In genomic region chr17:42436401-42436800, GRCh38 we compare ENCODE assay signal across 9 cellular contexts. TPM values are rescaled to one million over a fixed set of nuclear protein-coding genes. Genes with fewer than 3 reads are reported as not detected.
A peak's percentile ranks its signal among the peaks of the same experiment; 100 is the strongest.
DNase-seq lines count a peak whose midpoint lies in the region; ATAC-seq, FAIRE-seq and TF ChIP-seq lines count a peak whose summit lies in the region.
"Had no signal": no experiment of that assay in that cellular context is flagged by ENCODE, and none has a peak within 500 bp of the region (broad histone marks: within the 10 kb centered on the region; RNA-seq: fewer than 3 reads in every experiment).

No MANE protein-coding gene starts in this region.

- peak overlapping the region; percentile 28 for H2AFZ ChIP-seq in astrocyte (ENCODE audit: low read depth, low read length)

- H3K4me1 ChIP-seq in astrocyte (ENCODE audit: insufficient read depth, low read length) = peaks cover 8% of the 10 kb centered on the region
- H3K4me1 ChIP-seq in small intestine (ENCODE audit: control insufficient read depth in 2 of 2, insufficient read depth in 1 of 2, low read depth in 1 of 2, low read length in 1 of 2) = no peaks in the 10 kb centered on the region

- no peaks in the 10 kb centered on the region for H3K36me3 Mint-ChIP-seq in astrocyte (ENCODE audit: low read depth, unreplicated experiment)
- H3K36me3 Mint-ChIP-seq in activated CD4-positive, alpha-beta T cell treated with anti-CD3 and anti-CD28 coated beads for 36 hours (ENCODE audit: low read depth) = no peaks in the 10 kb centered on the region

- H3K27ac ChIP-seq in astrocyte (ENCODE audit: low read depth, low read length) = peak overlapping the region; percentile 74
- peak overlapping the region; percentile 11 to 32 for H3K27ac ChIP-seq in small intestine (ENCODE audit: low read depth in 1 of 2, low read length in 1 of 2)
- no peak overlapping the region for H3K27ac ChIP-seq in substantia nigra (ENCODE audit: low read depth, low read length, poor library complexity, severe bottlenecking)

- CTCF ChIA-PET in activated CD4-positive, alpha-beta T cell treated with anti-CD3 and anti-CD28 coated beads for 36 hours (lab: Charles Lee) = interaction anchor here (0.6 to 1.5 kb wide), 3 partner anchors 8 to 261 kb away, joined by 3 read pairs; no protein-coding TSS in a partner anchor

- no peaks in the 10 kb centered on the region for H3K9me3 Mint-ChIP-seq in astrocyte (ENCODE audit: unreplicated experiment)
- no peaks in the 10 kb centered on the region for H3K9me3 Mint-ChIP-seq in activated CD4-positive, alpha-beta T cell treated with anti-CD3 and anti-CD28 coated beads for 36 hours (ENCODE audit: low read depth)

- WGBS in small intestine, 3 donors = 47 to 74% (median 71%) methylated on average over 6 of the region's 6 CpGs

- DNase-seq in ELR (ENCODE audit: low read depth) = peak; percentile 87
- DNase-seq in astrocyte (ENCODE audit: low read depth) = peak; percentile 98
- DNase-seq in left cardiac atrium = peak; percentile 50
- DNase-seq in small intestine = no peak
- no peak for DNase-seq in substantia nigra (lab: John Stamatoyannopoulos, UW)
- DNase-seq in NCI-H1694 (lab: John Stamatoyannopoulos, UW) = no peak
- no peak for DNase-seq in activated CD4-positive, alpha-beta T cell treated with anti-CD3 and anti-CD28 coated beads, Interleukin-2, amount 50 U/mL, for 48 hours
- DNase-seq in activated CD4-positive, alpha-beta T cell treated with anti-CD3 and anti-CD28 coated beads for 36 hours = no peak
- DNase-seq: NK-92 treated with Interleukin-12 subunit alpha and Interleukin-12 subunit beta, amount 100 ng/mL, for 24 hours had no signal

- intact Hi-C loops in left cardiac atrium (cut with DNase I) = no loop called here
- intact Hi-C loops in activated CD4-positive, alpha-beta T cell treated with anti-CD3 and anti-CD28 coated beads for 36 hours (cut with DNase I, micrococcal nuclease) = no loop called here

- no peak for TF ChIP-seq CTCF in astrocyte (IDR thresholded peaks at IDR 0.05; ENCODE audit: insufficient read depth, low read depth, low read length)

- no peaks in the 10 kb centered on the region for H4K20me1 ChIP-seq in astrocyte (ENCODE audit: insufficient read depth, low read length)

- ATAC-seq in left cardiac atrium = peak; percentile 90 to 96
- no peak for ATAC-seq in activated CD4-positive, alpha-beta T cell treated with anti-CD3 and anti-CD28 coated beads for 36 hours

- H3K9me3 ChIP-seq in astrocyte (ENCODE audit: insufficient read depth, low read depth, low read length) (no peaks in the 10 kb centered on the region), small intestine (ENCODE audit: control insufficient read depth, low read depth) (no peaks in the 10 kb centered on the region)

- H3K4me2 ChIP-seq in astrocyte (ENCODE audit: low read length) = peak overlapping the region; percentile 62

- H3K27me3 Mint-ChIP-seq in astrocyte (ENCODE audit: low read depth, unreplicated experiment) = no peaks in the 10 kb centered on the region
- peaks cover 5% of the 10 kb centered on the region for H3K27me3 Mint-ChIP-seq in activated CD4-positive, alpha-beta T cell treated with anti-CD3 and anti-CD28 coated beads for 36 hours

- peak overlapping the region; percentile 31 for H3K4me3 Mint-ChIP-seq in astrocyte (ENCODE audit: unreplicated experiment)
- no peak overlapping the region for H3K4me3 Mint-ChIP-seq in activated CD4-positive, alpha-beta T cell treated with anti-CD3 and anti-CD28 coated beads for 36 hours

- FAIRE-seq in astrocyte (lab: Jason Lieb, UNC) (peak; percentile 45), small intestine (lab: Jason Lieb, UNC) (no peak)

- H3K4me3 ChIP-seq in astrocyte (ENCODE audit: insufficient read depth, low read depth, low read length) (no peak overlapping the region), small intestine (ENCODE audit: low read depth in 1 of 2, low read length in 2 of 2) (no peak overlapping the region)

- peak overlapping the region; percentile 44 for H3K27ac Mint-ChIP-seq in astrocyte (ENCODE audit: unreplicated experiment)
- no peak overlapping the region for H3K27ac Mint-ChIP-seq in activated CD4-positive, alpha-beta T cell treated with anti-CD3 and anti-CD28 coated beads for 36 hours

- H3K9ac ChIP-seq in astrocyte (ENCODE audit: low read length) = peak overlapping the region; percentile 47

- H3K27me3 ChIP-seq in astrocyte (ENCODE audit: insufficient read depth, low read length) = no peaks in the 10 kb centered on the region
- H3K27me3 ChIP-seq in small intestine (ENCODE audit: control insufficient read depth in 2 of 2, insufficient read depth in 2 of 2, low read length in 2 of 2) = no peaks in the 10 kb centered on the region

- H3K36me3 ChIP-seq in astrocyte (ENCODE audit: insufficient read depth, low read length) (no peaks in the 10 kb centered on the region), small intestine (ENCODE audit: control insufficient read depth in 2 of 2, insufficient read depth in 2 of 2, low read length in 2 of 2) (no peaks in the 10 kb centered on the region)

- peaks cover 10% of the 10 kb centered on the region for H3K4me1 Mint-ChIP-seq in astrocyte (ENCODE audit: low read depth, unreplicated experiment)
- H3K4me1 Mint-ChIP-seq in activated CD4-positive, alpha-beta T cell treated with anti-CD3 and anti-CD28 coated beads for 36 hours = peaks cover 1% of the 10 kb centered on the region

- POLR2A ChIA-PET in activated CD4-positive, alpha-beta T cell treated with anti-CD3 and anti-CD28 coated beads for 36 hours (lab: Charles Lee) = no interaction called here

- H3K79me2 ChIP-seq in astrocyte (ENCODE audit: insufficient read depth, low read length) = no peaks in the 10 kb centered on the region

RNA-seq across cellular contexts. Expression of gene CAVIN1, which starts 13.3 kb away (rescaled TPM):
- total RNA-seq in astrocyte = 602 and 644 TPM in 2 replicates
- total RNA-seq in left cardiac atrium = 100 to 1,000 TPM; 258 to 297 TPM
- polyA plus RNA-seq in small intestine = 10 to 100 TPM in 2 of 3 donors, 1 to 10 TPM in 1; 2.7 to 81.0 (median 12.2) TPM
- 1 to 10 TPM; 4.2 to 4.4 TPM for total RNA-seq in activated CD4-positive, alpha-beta T cell treated with anti-CD3 and anti-CD28 coated beads for 36 hours

RNA-seq across cellular contexts. Expression of gene ATP6V0A1, which starts 22.3 kb away (rescaled TPM):
- total RNA-seq in astrocyte = 75.8 and 78.6 TPM in 2 replicates
- total RNA-seq in left cardiac atrium = 10 to 100 TPM; 40.3 to 55.4 TPM
- 10 to 100 TPM; 38.7 to 85.9 (median 52.4) TPM for polyA plus RNA-seq in small intestine
- 10 to 100 TPM; 13.3 to 15.9 TPM for total RNA-seq in activated CD4-positive, alpha-beta T cell treated with anti-CD3 and anti-CD28 coated beads for 36 hours

RNA-seq across cellular contexts. Expression of gene STAT3, which starts 48.2 kb away (rescaled TPM):
- total RNA-seq in astrocyte (145 and 154 TPM in 2 replicates), left cardiac atrium (100 to 1,000 TPM; 106 to 241 TPM)
- 10 to 100 TPM; 49.0 to 76.5 (median 55.7) TPM for polyA plus RNA-seq in small intestine
- 100 to 1,000 TPM; 332 to 345 TPM for total RNA-seq in activated CD4-positive, alpha-beta T cell treated with anti-CD3 and anti-CD28 coated beads for 36 hours

Comparison
In these comparisons a context has a peak if more than half of its experiments do, and no peak if none do; other contexts are left out.
1. DNase-seq: peak in ELR (single experiment), astrocyte (single experiment) and left cardiac atrium (single experiment); none in small intestine (single experiment), substantia nigra (0 of 49), NCI-H1694 (single experiment), activated CD4-positive, alpha-beta T cell treated with anti-CD3 and anti-CD28 coated beads, Interleukin-2, amount 50 U/mL, for 48 hours (0 of 2) and activated CD4-positive, alpha-beta T cell treated with anti-CD3 and anti-CD28 coated beads for 36 hours (single experiment).
2. RNA of gene CAVIN1, which starts 13.3 kb away (total RNA-seq): 602 to 644 TPM in astrocyte and 258 to 297 TPM in left cardiac atrium; 4.2 to 4.4 TPM in activated CD4-positive, alpha-beta T cell treated with anti-CD3 and anti-CD28 coated beads for 36 hours; every median in the first group is over 10 times any median in the second.